17 cellular contexts compared by ENCODE assay signal in the genomic region with DNA sequence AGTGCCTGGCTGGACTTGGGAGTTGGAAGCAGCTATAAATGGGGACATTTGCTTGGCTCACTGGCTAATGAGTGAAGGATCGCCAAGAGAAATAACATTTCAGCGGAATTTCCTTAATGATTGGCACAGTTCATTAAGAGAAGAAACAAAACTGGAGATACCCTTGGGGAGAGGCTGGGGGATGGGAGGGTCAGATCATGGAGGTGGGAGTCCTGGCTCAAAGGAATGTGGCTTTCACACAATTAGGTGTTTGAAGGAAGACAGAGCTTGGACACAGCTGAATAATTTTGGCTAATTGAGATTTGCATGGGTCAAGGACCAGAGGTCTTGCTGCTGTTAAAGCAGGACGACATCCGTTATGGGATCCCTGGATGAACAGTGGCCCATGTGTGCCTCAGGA.
A peak's percentile ranks its signal among the peaks of the same experiment; 100 is the strongest.
DNase-seq lines count a peak whose midpoint lies in the region; ATAC-seq and TF ChIP-seq lines count a peak whose summit lies in the region.
"Had no signal": no experiment of that assay in that cellular context is flagged by ENCODE, and none has a peak within 500 bp of the region (broad histone marks: within the 10 kb centered on the region; RNA-seq: fewer than 3 reads in every experiment).

No MANE protein-coding gene starts in this region.

- peak overlapping the region; percentile 62 for H3K27ac Mint-ChIP-seq in nephron progenitor cell
- H3K27ac Mint-ChIP-seq in stimulated activated naive B cell treated with anti-CD40 and anti-IgM and Interleukin-4, amounts not matched to agents 10 μg/mL and 1 μg/mL and 100 μg/mL, for 72 hours, result peak overlapping the region; percentile 14
- H3K27ac Mint-ChIP-seq: B cell had no signal

- H3K9me3 Mint-ChIP-seq in nephron progenitor cell, result peaks cover 42% of the 10 kb centered on the region
- H3K9me3 Mint-ChIP-seq in stimulated activated naive B cell treated with anti-CD40 and anti-IgM and Interleukin-4, amounts not matched to agents 10 μg/mL and 1 μg/mL and 100 μg/mL, for 72 hours, result peaks cover 0 to 1% of the 10 kb centered on the region in 2 donors

- H3K4me2 ChIP-seq in BLaER1, result peak overlapping the region; percentile 67; the same call in 1 of the 2 replicates

- no peak overlapping the region for H3K4me3 ChIP-seq in BLaER1
- H3K4me3 ChIP-seq: GM23248, HAP-1 had no signal

- H3K27me3 Mint-ChIP-seq in nephron progenitor cell (ENCODE audit: low read depth, poor library complexity), result peaks cover 9% of the 10 kb centered on the region
- peaks cover 14 to 23% of the 10 kb centered on the region in 2 donors for H3K27me3 Mint-ChIP-seq in stimulated activated naive B cell treated with anti-CD40 and anti-IgM and Interleukin-4, amounts not matched to agents 10 μg/mL and 1 μg/mL and 100 μg/mL, for 72 hours
- H3K27me3 Mint-ChIP-seq: CD4-positive, CD25-positive, alpha-beta regulatory T cell had no signal

- TF ChIP-seq CTCF in nephron progenitor cell (IDR thresholded peaks at IDR 0.05), result no peak

- no peaks in the 10 kb centered on the region for H3K27me3 ChIP-seq in BLaER1

- no peak for ATAC-seq in stimulated activated naive B cell treated with anti-CD40 and anti-IgM and Interleukin-4, amounts not matched to agents 10 μg/mL and 1 μg/mL and 100 μg/mL, for 72 hours (replicated peaks)
- no peak for ATAC-seq in HG03108 (IDR thresholded peaks at IDR 0.05; ENCODE audit: unreplicated experiment)

- DNase-seq in ELF-1 (ENCODE audit: low read depth, low spot score), result peak; percentile 20
- peak; percentile 2 for DNase-seq in nephron progenitor cell
- DNase-seq in stimulated activated naive B cell treated with anti-CD40 and anti-IgM and Interleukin-4, amounts not matched to agents 10 μg/mL and 1 μg/mL and 100 μg/mL, for 72 hours, result no peak
- DNase-seq in D341Med (ENCODE audit: low spot score), result no peak
- no peak for DNase-seq in NCI-H1092 (lab: John Stamatoyannopoulos, UW)
- DNase-seq: 8988T; C1 segment of cervical spinal cord; CD4-positive, CD25-positive, alpha-beta regulatory T cell; CD8-positive, alpha-beta memory T cell; COR-L47; DMS153; DMS79; GM23248 had no signal

- H3K9ac ChIP-seq in BLaER1, result no peak overlapping the region
- H3K9ac ChIP-seq: GM23248 had no signal

- peak overlapping the region; percentile 79; the same call in 1 of the 2 replicates for H3K27ac ChIP-seq in BLaER1
- H3K27ac ChIP-seq: GM23248 had no signal

- H3K9me3 ChIP-seq in BLaER1, result peaks cover 28% of the 10 kb centered on the region

- no peak overlapping the region for H3K4me3 Mint-ChIP-seq in nephron progenitor cell
- no peak overlapping the region for H3K4me3 Mint-ChIP-seq in stimulated activated naive B cell treated with anti-CD40 and anti-IgM and Interleukin-4, amounts not matched to agents 10 μg/mL and 1 μg/mL and 100 μg/mL, for 72 hours
- H3K4me3 Mint-ChIP-seq: B cell; CD4-positive, CD25-positive, alpha-beta regulatory T cell; CD8-positive, alpha-beta memory T cell had no signal

- no peaks in the 10 kb centered on the region for H4K20me1 ChIP-seq in BLaER1

- peaks cover 93% of the 10 kb centered on the region for H3K4me1 ChIP-seq in BLaER1
- H3K4me1 ChIP-seq: HAP-1 had no signal

- H3K4me1 Mint-ChIP-seq in nephron progenitor cell, result peaks cover 46% of the 10 kb centered on the region
- H3K4me1 Mint-ChIP-seq in stimulated activated naive B cell treated with anti-CD40 and anti-IgM and Interleukin-4, amounts not matched to agents 10 μg/mL and 1 μg/mL and 100 μg/mL, for 72 hours, result peaks cover 9 to 24% of the 10 kb centered on the region in 2 donors
- H3K4me1 Mint-ChIP-seq: B cell had no signal

- H3K36me3 ChIP-seq in BLaER1, result no peaks in the 10 kb centered on the region
- H3K36me3 ChIP-seq: HAP-1 had no signal

- H3K36me3 Mint-ChIP-seq in nephron progenitor cell (ENCODE audit: low read depth), result peaks cover 11% of the 10 kb centered on the region
- H3K36me3 Mint-ChIP-seq in stimulated activated naive B cell treated with anti-CD40 and anti-IgM and Interleukin-4, amounts not matched to agents 10 μg/mL and 1 μg/mL and 100 μg/mL, for 72 hours, result no peaks in the 10 kb centered on the region
- H3K36me3 Mint-ChIP-seq: CD4-positive, CD25-positive, alpha-beta regulatory T cell had no signal

Comparison
In these comparisons a context has a peak if more than half of its experiments do, and no peak if none do; other contexts are left out.
1. DNase-seq: peak in ELF-1 (single experiment) and nephron progenitor cell (single experiment); none in stimulated activated naive B cell treated with anti-CD40 and anti-IgM and Interleukin-4, amounts not matched to agents 10 μg/mL and 1 μg/mL and 100 μg/mL, for 72 hours (single experiment), D341Med (single experiment) and NCI-H1092 (single experiment).